Comparison of ENCODE assay signal across 17 cellular contexts in the genomic region with DNA sequence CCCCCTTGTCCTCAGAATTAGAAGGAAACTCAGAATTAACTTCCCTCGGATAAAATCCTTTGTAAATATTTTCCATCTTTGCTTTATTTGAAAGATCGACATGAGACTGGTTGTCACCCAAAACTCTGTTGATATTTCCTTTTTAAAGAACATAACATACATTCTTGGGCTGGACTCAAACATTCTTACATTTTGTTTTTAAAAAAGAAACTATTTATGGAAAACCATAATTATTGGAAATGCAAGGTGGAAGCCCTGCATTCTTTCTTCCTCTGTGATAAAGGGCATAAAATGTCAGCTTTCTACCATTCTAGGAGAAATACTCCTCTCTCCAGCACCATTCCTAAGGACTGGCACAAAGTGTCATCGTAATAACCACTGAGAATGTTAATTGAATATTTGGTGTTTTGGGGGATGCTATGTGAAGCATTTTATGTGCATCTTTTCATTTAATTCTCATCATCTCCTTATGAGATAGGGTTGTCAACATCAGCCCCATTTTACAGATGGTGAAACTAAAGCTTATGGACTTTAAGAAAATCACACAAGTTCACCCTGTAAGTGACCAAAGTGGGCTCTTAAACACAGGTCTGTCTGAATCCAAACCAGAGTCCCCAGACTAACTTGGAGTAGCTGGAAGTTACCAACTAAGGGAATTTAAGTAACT. TPM values are rescaled to one million over a fixed set of nuclear protein-coding genes. Genes with fewer than 3 reads are reported as not detected.
A peak's percentile ranks its signal among the peaks of the same experiment; 100 is the strongest.
DNase-seq lines count a peak whose midpoint lies in the region; ATAC-seq and TF ChIP-seq lines count a peak whose summit lies in the region.
"Had no signal": no experiment of that assay in that cellular context is flagged by ENCODE, and none has a peak within 500 bp of the region (broad histone marks: within the 10 kb centered on the region; RNA-seq: fewer than 3 reads in every experiment).

No MANE protein-coding gene starts in this region.

- H3K4me1 Mint-ChIP-seq in chondrocyte (ENCODE audit: low read depth), result peaks cover 91% of the 10 kb centered on the region
- H3K4me1 Mint-ChIP-seq in activated CD4-positive, alpha-beta memory T cell treated with anti-CD3 and anti-CD28 coated beads, Interleukin-2, amount 10 ng/mL, durations not matched to agents 7 days and 5 days, result no peaks in the 10 kb centered on the region

- no peaks in the 10 kb centered on the region for H3K36me3 ChIP-seq in spleen

- no peak for TF ChIP-seq POLR2A in spleen (IDR thresholded peaks at IDR 0.05)

- no peaks in the 10 kb centered on the region for H3K9me3 ChIP-seq in spleen

- no peaks in the 10 kb centered on the region for H3K27me3 ChIP-seq in spleen (replicated peaks in 1 of 7)

- H3K27ac Mint-ChIP-seq in chondrocyte (ENCODE audit: unreplicated experiment), result peak overlapping the region; percentile 95
- no peak overlapping the region for H3K27ac Mint-ChIP-seq in activated CD4-positive, alpha-beta memory T cell treated with anti-CD3 and anti-CD28 coated beads, Interleukin-2, amount 10 ng/mL, durations not matched to agents 7 days and 5 days

- TF ChIP-seq CTCF in chondrocyte (IDR thresholded peaks at IDR 0.05), result no peak
- TF ChIP-seq CTCF in fibroblast of the aortic adventitia (IDR thresholded peaks at IDR 0.05; ENCODE audit: insufficient read depth, low read length), result no peak
- no peak for TF ChIP-seq CTCF in spleen (IDR thresholded peaks at IDR 0.05 in 8 of 11, conservative IDR thresholded peaks at IDR 0.05 in 3 of 11)

- CTCF ChIA-PET in activated CD4-positive, alpha-beta memory T cell treated with anti-CD3 and anti-CD28 coated beads, Interleukin-2, amount 10 ng/mL, durations not matched to agents 7 days and 5 days (lab: Charles Lee), result no interaction called here

- H3K4me3 ChIP-seq in fibroblast of the aortic adventitia (ENCODE audit: low read depth, low read length), result no peak overlapping the region
- no peak overlapping the region for H3K4me3 ChIP-seq in spleen

- DNase-seq in GM04503 (ENCODE audit: low read depth), result peak; percentile 37
- DNase-seq in chondrocyte (ENCODE audit: low spot score), result no peak
- peak; percentile 41 for DNase-seq in fibroblast of the aortic adventitia (ENCODE audit: low read depth)
- DNase-seq in spleen, result no peak
- DNase-seq in epidermal melanocyte (ENCODE audit: insufficient read length, low spot score), result no peak
- no peak for DNase-seq in HT-29 (ENCODE audit: low spot score)
- DNase-seq in activated CD4-positive, alpha-beta memory T cell treated with anti-CD3 and anti-CD28 coated beads, Interleukin-2, amount 10 ng/mL, durations not matched to agents 7 days and 5 days, result no peak
- DNase-seq: ACHN, COR-L47, H9, NCI-H1436, NCI-H2029, NCI-H2171 treated with DMSO at 0.1 percent for 48 hours, NCI-H774 had no signal

- H3K4me1 ChIP-seq in spleen, result no peaks in the 10 kb centered on the region

- peak overlapping the region in 5 of 8 donors; percentile 9 to 48 (median 18) for H3K27ac ChIP-seq in spleen
- H3K27ac ChIP-seq: KMS-11, RWPE1 had no signal

- H3K36me3 Mint-ChIP-seq in chondrocyte (ENCODE audit: low read depth), result no peaks in the 10 kb centered on the region
- H3K36me3 Mint-ChIP-seq in activated CD4-positive, alpha-beta memory T cell treated with anti-CD3 and anti-CD28 coated beads, Interleukin-2, amount 10 ng/mL, durations not matched to agents 7 days and 5 days (ENCODE audit: low read depth), result no peaks in the 10 kb centered on the region

- peaks cover 4% of the 10 kb centered on the region for H3K9me3 Mint-ChIP-seq in chondrocyte (ENCODE audit: low read depth)
- no peaks in the 10 kb centered on the region for H3K9me3 Mint-ChIP-seq in activated CD4-positive, alpha-beta memory T cell treated with anti-CD3 and anti-CD28 coated beads, Interleukin-2, amount 10 ng/mL, durations not matched to agents 7 days and 5 days
- H3K9me3 Mint-ChIP-seq: H9 had no signal

- WGBS in spleen, 5 donors, result 69 to 81% (median 79%) methylated on average over 3 of the region's 3 CpGs

- no peak overlapping the region for H3K4me3 Mint-ChIP-seq in chondrocyte (ENCODE audit: unreplicated experiment)
- H3K4me3 Mint-ChIP-seq in activated CD4-positive, alpha-beta memory T cell treated with anti-CD3 and anti-CD28 coated beads, Interleukin-2, amount 10 ng/mL, durations not matched to agents 7 days and 5 days, result no peak overlapping the region
- H3K4me3 Mint-ChIP-seq: H9 had no signal

- no peaks in the 10 kb centered on the region for H3K27me3 Mint-ChIP-seq in chondrocyte (ENCODE audit: low read depth)
- H3K27me3 Mint-ChIP-seq in activated CD4-positive, alpha-beta memory T cell treated with anti-CD3 and anti-CD28 coated beads, Interleukin-2, amount 10 ng/mL, durations not matched to agents 7 days and 5 days, result peaks cover 2% of the 10 kb centered on the region

- intact Hi-C loops in spleen (cut with DNase I; ENCODE audit: low total_unique reads), result no loop called here

- POLR2A ChIA-PET in activated CD4-positive, alpha-beta memory T cell treated with anti-CD3 and anti-CD28 coated beads, Interleukin-2, amount 10 ng/mL, durations not matched to agents 7 days and 5 days (lab: Charles Lee), result no interaction called here

- ATAC-seq in HG02973 (IDR thresholded peaks at IDR 0.05; ENCODE audit: unreplicated experiment), result no peak

RNA-seq across cellular contexts. Expression of a gene that starts 46.0 kb away (rescaled TPM):
- 260 to 268 TPM (median 263 TPM) in 3 replicates for total RNA-seq in chondrocyte
- 22.4 and 30.3 TPM in 2 replicates for total RNA-seq in fibroblast of the aortic adventitia (ENCODE audit: low replicate concordance)
- 100 to 1,000 TPM in 1 of 7 donors, 10 to 100 TPM in 6; 60.3 to 203 (median 81.5) TPM for total RNA-seq in spleen
- 10 to 100 TPM; 24.5 to 44.0 (median 33.2) TPM for polyA plus RNA-seq in spleen
- total RNA-seq in HT-29 (2014; rRNA removed; shearing (Covaris generic)), result 4.8 and 7.5 TPM in 2 replicates
- 1 to 10 TPM; 3.0 to 4.3 TPM for total RNA-seq in activated CD4-positive, alpha-beta memory T cell treated with anti-CD3 and anti-CD28 coated beads, Interleukin-2, amount 10 ng/mL, durations not matched to agents 7 days and 5 days

Comparison
In these comparisons a context has a peak if more than half of its experiments do, and no peak if none do; other contexts are left out.
1. DNase-seq: peak in GM04503 (single experiment) and fibroblast of the aortic adventitia (single experiment); none in chondrocyte (single experiment), spleen (single experiment), epidermal melanocyte (single experiment), HT-29 (single experiment) and activated CD4-positive, alpha-beta memory T cell treated with anti-CD3 and anti-CD28 coated beads, Interleukin-2, amount 10 ng/mL, durations not matched to agents 7 days and 5 days (single experiment).